ENCODE assay signal across 8 cellular contexts in the genomic region with DNA sequence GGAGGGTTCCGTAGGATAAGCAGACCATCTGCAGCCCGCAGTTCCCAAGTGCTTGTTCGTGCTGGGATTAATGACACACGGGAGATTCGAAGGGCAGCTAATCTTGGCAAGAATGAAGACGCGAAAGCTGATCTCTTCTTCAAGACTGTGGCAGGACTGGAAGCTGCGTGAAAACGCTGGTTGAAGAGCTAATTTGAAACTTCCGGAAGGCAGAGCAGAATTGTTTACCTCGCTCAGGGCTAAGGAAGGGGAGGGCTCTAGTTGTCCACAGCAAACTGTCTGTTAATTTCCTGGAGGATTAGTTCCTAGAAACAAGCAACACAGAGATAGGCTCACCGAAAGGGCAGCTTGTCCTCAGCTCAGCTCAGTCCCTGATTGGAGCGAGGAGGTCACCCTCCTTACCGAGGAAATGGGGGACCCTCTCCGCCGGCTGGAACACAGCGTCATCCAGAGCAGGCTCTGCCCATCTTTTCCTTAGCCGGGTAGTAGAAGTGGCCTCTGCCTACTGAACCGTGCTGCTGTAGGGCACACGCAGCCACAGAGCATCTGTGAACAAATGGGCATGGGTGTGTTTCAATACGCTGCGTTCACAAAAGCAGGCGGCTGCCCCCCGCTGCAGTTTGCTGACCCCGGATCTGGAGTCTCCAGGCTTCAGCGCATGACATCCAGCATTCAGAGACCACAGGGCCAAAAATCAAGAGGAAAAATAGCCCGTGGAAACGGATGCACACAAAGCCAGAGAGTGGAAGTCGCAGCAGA. TPM values are rescaled to one million over a fixed set of nuclear protein-coding genes. Genes with fewer than 3 reads are reported as not detected.
DNase-seq lines count a peak whose midpoint lies in the region; ATAC-seq lines count a peak whose summit lies in the region.

No MANE protein-coding gene starts in this region.

- DNase-seq in G401 (ENCODE audit: low spot score) = peak; percentile 38
- DNase-seq in NCI-H2107 treated with DMSO at 0.1 percent for 48 hours (lab: John Stamatoyannopoulos, UW; ENCODE audit: unreplicated experiment) = peak; percentile 68
- peak; percentile 30 for DNase-seq in activated T-helper 1 cell treated with anti-CD3 and anti-CD28 coated beads, Interleukin-12 subunit alpha, Interleukin-12 subunit beta, Interleukin-2, Interleukin-4 antibody, amounts not matched to agents 30 ng/mL and 10 ng/mL and 1 ng/mL, durations not matched to agents 14 hours and 24 hours and 36 hours (ENCODE audit: low spot score)
- peak; percentile 69 for DNase-seq in Right ventricle myocardium inferior (ENCODE audit: missing footprints)
- peak; percentile 47 for DNase-seq in renal cortical epithelial cell (ENCODE audit: low read depth)
- no peak for DNase-seq in pons (ENCODE audit: low spot score)
- DNase-seq in NCI-H526 (lab: John Stamatoyannopoulos, UW) = no peak

- peaks cover 16% of the 10 kb centered on the region for H3K9me3 Mint-ChIP-seq in activated T-helper 1 cell treated with anti-CD3 and anti-CD28 coated beads, Interleukin-12 subunit alpha, Interleukin-12 subunit beta, Interleukin-2, Interleukin-4 antibody, amounts not matched to agents 30 ng/mL and 10 ng/mL and 1 ng/mL, durations not matched to agents 14 hours and 24 hours and 36 hours

- peaks cover 2% of the 10 kb centered on the region for H3K36me3 Mint-ChIP-seq in activated T-helper 1 cell treated with anti-CD3 and anti-CD28 coated beads, Interleukin-12 subunit alpha, Interleukin-12 subunit beta, Interleukin-2, Interleukin-4 antibody, amounts not matched to agents 30 ng/mL and 10 ng/mL and 1 ng/mL, durations not matched to agents 14 hours and 24 hours and 36 hours (ENCODE audit: low read depth)

- intact Hi-C loops in activated T-helper 1 cell treated with anti-CD3 and anti-CD28 coated beads, Interleukin-12 subunit alpha, Interleukin-12 subunit beta, Interleukin-2, Interleukin-4 antibody, amounts not matched to agents 30 ng/mL and 10 ng/mL and 1 ng/mL, durations not matched to agents 14 hours and 24 hours and 36 hours (cut with micrococcal nuclease) = loop anchor here (1.0 kb wide), 1 partner anchor 27 kb away; the partner anchor contains the start of gene CHMP6
- intact Hi-C loops in Right ventricle myocardium inferior (cut with DNase I) = no loop called here

- peak overlapping the region; percentile 97 for H3K27ac Mint-ChIP-seq in activated T-helper 1 cell treated with anti-CD3 and anti-CD28 coated beads, Interleukin-12 subunit alpha, Interleukin-12 subunit beta, Interleukin-2, Interleukin-4 antibody, amounts not matched to agents 30 ng/mL and 10 ng/mL and 1 ng/mL, durations not matched to agents 14 hours and 24 hours and 36 hours

- in situ Hi-C loops in G401 (cut with HindIII; ENCODE audit: low sequenced_read_pairs) = no loop called here

- peak; percentile 53 for ATAC-seq in Right ventricle myocardium inferior
- ATAC-seq in GM21381 (IDR thresholded peaks at IDR 0.05; ENCODE audit: unreplicated experiment) = no peak

- peak overlapping the region; percentile 82 for H3K4me3 Mint-ChIP-seq in activated T-helper 1 cell treated with anti-CD3 and anti-CD28 coated beads, Interleukin-12 subunit alpha, Interleukin-12 subunit beta, Interleukin-2, Interleukin-4 antibody, amounts not matched to agents 30 ng/mL and 10 ng/mL and 1 ng/mL, durations not matched to agents 14 hours and 24 hours and 36 hours

- no peaks in the 10 kb centered on the region for H3K27me3 Mint-ChIP-seq in activated T-helper 1 cell treated with anti-CD3 and anti-CD28 coated beads, Interleukin-12 subunit alpha, Interleukin-12 subunit beta, Interleukin-2, Interleukin-4 antibody, amounts not matched to agents 30 ng/mL and 10 ng/mL and 1 ng/mL, durations not matched to agents 14 hours and 24 hours and 36 hours (ENCODE audit: insufficient read depth)

- peaks cover 31% of the 10 kb centered on the region for H3K4me1 Mint-ChIP-seq in activated T-helper 1 cell treated with anti-CD3 and anti-CD28 coated beads, Interleukin-12 subunit alpha, Interleukin-12 subunit beta, Interleukin-2, Interleukin-4 antibody, amounts not matched to agents 30 ng/mL and 10 ng/mL and 1 ng/mL, durations not matched to agents 14 hours and 24 hours and 36 hours (ENCODE audit: low read depth)

RNA-seq across cellular contexts. Expression of gene BAIAP2, which starts 16.7 kb away (rescaled TPM):
- total RNA-seq in G401 (2014; rRNA removed; shearing (Covaris generic)) = 16.1 and 21.1 TPM in 2 replicates
- total RNA-seq in activated T-helper 1 cell treated with anti-CD3 and anti-CD28 coated beads, Interleukin-12 subunit alpha, Interleukin-12 subunit beta, Interleukin-2, Interleukin-4 antibody, amounts not matched to agents 30 ng/mL and 10 ng/mL and 1 ng/mL, durations not matched to agents 14 hours and 24 hours and 36 hours = 4.3 and 5.8 TPM in 2 replicates
- total RNA-seq in Right ventricle myocardium inferior = 32.1 TPM
- 29.2 and 55.2 TPM in 2 replicates for total RNA-seq in renal cortical epithelial cell

RNA-seq across cellular contexts. Expression of gene CHMP6, which starts 26.6 kb away (rescaled TPM):
- total RNA-seq in G401 (2014; rRNA removed; shearing (Covaris generic)) = 51.8 and 65.5 TPM in 2 replicates
- total RNA-seq in activated T-helper 1 cell treated with anti-CD3 and anti-CD28 coated beads, Interleukin-12 subunit alpha, Interleukin-12 subunit beta, Interleukin-2, Interleukin-4 antibody, amounts not matched to agents 30 ng/mL and 10 ng/mL and 1 ng/mL, durations not matched to agents 14 hours and 24 hours and 36 hours = 36.6 and 43.5 TPM in 2 replicates
- total RNA-seq in Right ventricle myocardium inferior (19.0 TPM), renal cortical epithelial cell (9.4 and 17.5 TPM in 2 replicates)

Comparison
In these comparisons a context has a peak if more than half of its experiments do, and no peak if none do; other contexts are left out.
1. DNase-seq: peak in G401 (single experiment), NCI-H2107 treated with DMSO at 0.1 percent for 48 hours (single experiment), activated T-helper 1 cell treated with anti-CD3 and anti-CD28 coated beads, Interleukin-12 subunit alpha, Interleukin-12 subunit beta, Interleukin-2, Interleukin-4 antibody, amounts not matched to agents 30 ng/mL and 10 ng/mL and 1 ng/mL, durations not matched to agents 14 hours and 24 hours and 36 hours (single experiment), Right ventricle myocardium inferior (single experiment) and renal cortical epithelial cell (single experiment); none in pons (single experiment) and NCI-H526 (0 of 2).